In the genomic region with DNA sequence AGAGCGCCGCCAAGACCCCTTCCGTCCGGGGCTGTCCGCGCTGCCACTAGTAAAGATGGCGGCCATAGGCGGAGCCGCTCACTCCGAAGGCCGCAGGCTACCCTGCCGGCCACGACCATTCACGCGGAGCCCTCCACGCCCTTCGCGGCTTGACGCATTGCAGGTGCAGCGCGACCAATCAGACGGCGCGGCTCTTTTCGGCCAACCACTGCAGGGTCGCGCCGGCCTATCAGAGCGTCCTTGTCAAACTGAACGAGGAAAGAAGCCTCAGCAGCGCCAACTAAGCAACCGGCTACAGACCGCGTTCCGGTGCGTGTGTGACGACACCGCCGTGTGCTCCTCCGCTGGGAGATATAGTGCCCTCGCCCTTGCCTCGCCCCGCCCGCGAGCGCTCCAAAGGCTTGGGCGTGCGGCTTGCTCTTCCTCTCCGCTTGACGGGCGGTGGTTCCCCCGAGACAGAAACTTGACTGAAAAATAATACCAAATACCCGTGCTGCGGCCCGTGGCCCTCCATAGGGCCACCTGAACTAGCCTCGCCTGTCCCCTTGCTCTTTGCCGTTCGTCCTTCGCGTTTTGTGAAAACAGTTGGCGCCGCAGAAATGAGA, we compare ENCODE assay signal across 7 cellular contexts. TPM values are rescaled to one million over a fixed set of nuclear protein-coding genes. Genes with fewer than 3 reads are reported as not detected.
DNase-seq lines count a peak whose midpoint lies in the region; ATAC-seq, FAIRE-seq and TF ChIP-seq lines count a peak whose summit lies in the region.

No MANE protein-coding gene starts in this region.

- H2AFZ ChIP-seq in astrocyte (ENCODE audit: low read depth, low read length), result peak overlapping the region; percentile 84

- peak overlapping the region; percentile 99 for H3K9ac ChIP-seq in astrocyte (ENCODE audit: low read length)

- H3K27me3 Mint-ChIP-seq in astrocyte (ENCODE audit: low read depth, unreplicated experiment), result no peaks in the 10 kb centered on the region

- no peak for TF ChIP-seq CTCF in astrocyte (IDR thresholded peaks at IDR 0.05; ENCODE audit: insufficient read depth, low read depth, low read length)

- peak overlapping the region; percentile 93 for H3K4me2 ChIP-seq in astrocyte (ENCODE audit: low read length)

- peak; percentile 88 for ATAC-seq in HG02884 (IDR thresholded peaks at IDR 0.05; ENCODE audit: unreplicated experiment)

- H3K79me2 ChIP-seq in astrocyte (ENCODE audit: insufficient read depth, low read length), result no peaks in the 10 kb centered on the region

- no peaks in the 10 kb centered on the region for H3K9me3 Mint-ChIP-seq in astrocyte (ENCODE audit: unreplicated experiment)

- H3K4me3 ChIP-seq in astrocyte (ENCODE audit: insufficient read depth, low read depth, low read length), result peak overlapping the region; percentile 84

- H3K27me3 ChIP-seq in astrocyte (ENCODE audit: insufficient read depth, low read length), result no peaks in the 10 kb centered on the region

- peak overlapping the region; percentile 100 for H3K27ac ChIP-seq in astrocyte (ENCODE audit: low read depth, low read length)

- H3K36me3 ChIP-seq in astrocyte (ENCODE audit: insufficient read depth, low read length), result no peaks in the 10 kb centered on the region

- no peaks in the 10 kb centered on the region for H3K36me3 Mint-ChIP-seq in astrocyte (ENCODE audit: low read depth, unreplicated experiment)

- peaks cover 13% of the 10 kb centered on the region for H3K4me1 Mint-ChIP-seq in astrocyte (ENCODE audit: low read depth, unreplicated experiment)

- H3K9me3 ChIP-seq in astrocyte (ENCODE audit: insufficient read depth, low read depth, low read length), result no peaks in the 10 kb centered on the region

- peak; percentile 93 for TF ChIP-seq POLR2A in GM15510 (IDR thresholded peaks at IDR 0.05; ENCODE audit: borderline replicate concordance, extremely low read depth, insufficient read length)

- no peak overlapping the region for H3K27ac Mint-ChIP-seq in astrocyte (ENCODE audit: unreplicated experiment)

- no peaks in the 10 kb centered on the region for H4K20me1 ChIP-seq in astrocyte (ENCODE audit: insufficient read depth, low read length)

- no peak overlapping the region for H3K4me3 Mint-ChIP-seq in astrocyte (ENCODE audit: unreplicated experiment)

- peaks cover 23% of the 10 kb centered on the region for H3K4me1 ChIP-seq in astrocyte (ENCODE audit: insufficient read depth, low read length)

- DNase-seq in NCI-H1694 treated with DMSO at 0.1 percent for 48 hours (lab: John Stamatoyannopoulos, UW) (peak; percentile 100), T-helper 2 cell (peak; percentile 90 to 100 (median 96)), astrocyte (ENCODE audit: low read depth) (peak; percentile 99), hippocampal formation (lab: John Stamatoyannopoulos, UW) (peak; percentile 99), retina (peak; percentile 99)

- FAIRE-seq in astrocyte (lab: Jason Lieb, UNC), result peak; percentile 84

RNA-seq across cellular contexts. Expression of a gene that starts 13.6 kb away (rescaled TPM):
- 302 and 347 TPM in 2 replicates for total RNA-seq in astrocyte

RNA-seq across cellular contexts. Expression of a gene that starts 51.5 kb away (rescaled TPM):
- 16.9 and 19.7 TPM in 2 replicates for total RNA-seq in astrocyte

Comparison
In these comparisons a context has a peak if more than half of its experiments do, and no peak if none do; other contexts are left out.
1. Peak in every context shown above with its lines: DNase-seq, ATAC-seq, H3K4me3 ChIP-seq and H3K27ac ChIP-seq.